ENCODE assay signal across 23 cellular contexts in genomic region chr10:28386508-28386868, GRCh38.
"Had no signal": no experiment of that assay in that cellular context is flagged by ENCODE, and none has a peak within 500 bp of the region (broad histone marks: within the 10 kb centered on the region; RNA-seq: fewer than 3 reads in every experiment).

No MANE protein-coding gene starts in this region.

- H3K9me3 Mint-ChIP-seq: activated CD4-positive, alpha-beta memory T cell treated with anti-CD3 and anti-CD28 coated beads, Interleukin-2, amount 10 ng/mL, durations not matched to agents 7 days and 5 days; activated naive CD8-positive, alpha-beta T cell treated with anti-CD3 and anti-CD28 coated beads, Interleukin-2, amount 10 ng/mL, durations not matched to agents 7 days and 5 days; activated T-cell treated with anti-CD3 and anti-CD28 coated beads, Interleukin-2, amount 50 U/mL, for 24 hours; memory B cell; stimulated activated memory B cell treated with anti-CD40 and anti-IgM and Interleukin-4, amounts not matched to agents 10 μg/mL and 1 μg/mL and 100 μg/mL, for 72 hours had no signal

- DNase-seq: activated CD4-positive, alpha-beta memory T cell treated with anti-CD3 and anti-CD28 coated beads, Interleukin-2, amount 10 ng/mL, durations not matched to agents 7 days and 5 days; activated CD4-positive, alpha-beta T cell treated with anti-CD3 and anti-CD28 coated beads for 4 hours; activated effector memory CD4-positive, alpha-beta T cell treated with Interleukin-2 at 50 U/mL for 16 hours; activated naive CD8-positive, alpha-beta T cell treated with anti-CD3 and anti-CD28 coated beads, Interleukin-2, amount 10 ng/mL, durations not matched to agents 7 days and 5 days; activated T-cell treated with anti-CD3 and anti-CD28 coated beads, Interleukin-2, amount 50 U/mL, for 24 hours; amygdala; body of pancreas; central memory CD4-positive, alpha-beta T cell; erythroblast; heart left ventricle; kidney glomerular epithelial cell; left ventricle myocardium superior; sigmoid colon; spleen; stimulated activated CD4-positive, alpha-beta T cell treated with anti-CD3 and anti-CD28 coated beads, Interleukin-4, amount 100 ng/mL, for 4 hours; SW 1271; upper lobe of left lung had no signal

- H3K4me3 ChIP-seq: body of pancreas, gastroesophageal sphincter, heart left ventricle, sigmoid colon, spleen, thoracic aorta, upper lobe of left lung had no signal

- H3K4me3 Mint-ChIP-seq: activated CD4-positive, alpha-beta memory T cell treated with anti-CD3 and anti-CD28 coated beads, Interleukin-2, amount 10 ng/mL, durations not matched to agents 7 days and 5 days; activated naive CD8-positive, alpha-beta T cell treated with anti-CD3 and anti-CD28 coated beads, Interleukin-2, amount 10 ng/mL, durations not matched to agents 7 days and 5 days; activated T-cell treated with anti-CD3 and anti-CD28 coated beads, Interleukin-2, amount 50 U/mL, for 24 hours; memory B cell; stimulated activated memory B cell treated with anti-CD40 and anti-IgM and Interleukin-4, amounts not matched to agents 10 μg/mL and 1 μg/mL and 100 μg/mL, for 72 hours; WTC11 had no signal

- H3K9me3 ChIP-seq: body of pancreas, gastroesophageal sphincter, neutrophil, sigmoid colon, spleen, thoracic aorta, upper lobe of left lung had no signal

- H3K27ac ChIP-seq: body of pancreas, gastroesophageal sphincter, heart left ventricle, neutrophil, spleen, thoracic aorta, upper lobe of left lung had no signal

- H3K36me3 ChIP-seq: gastroesophageal sphincter, heart left ventricle, neutrophil, sigmoid colon, spleen, thoracic aorta, upper lobe of left lung had no signal

- H3K36me3 Mint-ChIP-seq: activated naive CD8-positive, alpha-beta T cell treated with anti-CD3 and anti-CD28 coated beads, Interleukin-2, amount 10 ng/mL, durations not matched to agents 7 days and 5 days; memory B cell; stimulated activated memory B cell treated with anti-CD40 and anti-IgM and Interleukin-4, amounts not matched to agents 10 μg/mL and 1 μg/mL and 100 μg/mL, for 72 hours had no signal

- H3K27me3 Mint-ChIP-seq: activated T-cell treated with anti-CD3 and anti-CD28 coated beads, Interleukin-2, amount 50 U/mL, for 24 hours had no signal

- H3K27me3 ChIP-seq: body of pancreas, gastroesophageal sphincter, neutrophil, sigmoid colon, upper lobe of left lung had no signal

- H3K4me1 Mint-ChIP-seq: stimulated activated memory B cell treated with anti-CD40 and anti-IgM and Interleukin-4, amounts not matched to agents 10 μg/mL and 1 μg/mL and 100 μg/mL, for 72 hours; WTC11 had no signal

- H3K27ac Mint-ChIP-seq: activated CD4-positive, alpha-beta memory T cell treated with anti-CD3 and anti-CD28 coated beads, Interleukin-2, amount 10 ng/mL, durations not matched to agents 7 days and 5 days; activated naive CD8-positive, alpha-beta T cell treated with anti-CD3 and anti-CD28 coated beads, Interleukin-2, amount 10 ng/mL, durations not matched to agents 7 days and 5 days; activated T-cell treated with anti-CD3 and anti-CD28 coated beads, Interleukin-2, amount 50 U/mL, for 24 hours; memory B cell; stimulated activated memory B cell treated with anti-CD40 and anti-IgM and Interleukin-4, amounts not matched to agents 10 μg/mL and 1 μg/mL and 100 μg/mL, for 72 hours; WTC11 had no signal
